8 cellular contexts compared by ENCODE assay signal in genomic region chr15:84600687-84601554, GRCh38. TPM values are rescaled to one million over a fixed set of nuclear protein-coding genes. Genes with fewer than 3 reads are reported as not detected.
A peak's percentile ranks its signal among the peaks of the same experiment; 100 is the strongest.
DNase-seq lines count a peak whose midpoint lies in the region; ATAC-seq and TF ChIP-seq lines count a peak whose summit lies in the region.

ZSCAN2 (plus strand) TSS chr15:84601009; CDS start chr15:84603928, 2,919 bp downstream.

- peaks cover 71% of the 10 kb centered on the region for H3K4me1 Mint-ChIP-seq in activated B cell treated with CpG ODN at 0.5 μM for 24 hours
- H3K4me1 Mint-ChIP-seq in immature natural killer cell = peaks cover 48 to 52% of the 10 kb centered on the region in 2 donors

- H3K36me3 Mint-ChIP-seq in activated B cell treated with CpG ODN at 0.5 μM for 24 hours (ENCODE audit: low read depth) (peaks cover 24% of the 10 kb centered on the region), immature natural killer cell (peaks cover 3 to 17% (median 4%) of the 10 kb centered on the region in 3 donors)

- H3K4me3 Mint-ChIP-seq in activated B cell treated with CpG ODN at 0.5 μM for 24 hours = peak within 1 kb of the TSS; percentile 97
- peak within 1 kb of the TSS; percentile 93 to 99 (median 95) for H3K4me3 Mint-ChIP-seq in immature natural killer cell

- ATAC-seq in HG03175 (IDR thresholded peaks at IDR 0.05; ENCODE audit: unreplicated experiment) (peak; percentile 97), activated B cell treated with CpG ODN at 0.5 μM for 24 hours (ENCODE audit: low read depth) (peak; percentile 94)

- H3K27ac ChIP-seq in caudate nucleus (ENCODE audit: low read depth, low read length) = no peak within 1 kb of the TSS

- TF ChIP-seq POLR2A in GM18951 (IDR thresholded peaks at IDR 0.05; ENCODE audit: extremely low read depth, insufficient read depth, insufficient read length) = peak; percentile 55

- H3K9me3 Mint-ChIP-seq in activated B cell treated with CpG ODN at 0.5 μM for 24 hours (no peaks in the 10 kb centered on the region), immature natural killer cell (no peaks in the 10 kb centered on the region)

- in situ Hi-C loops in GM18951 (cut with MboI; ENCODE audit: low sequenced_read_pairs, unreplicated experiment) = no loop called here

- CTCF ChIA-PET in activated B cell treated with CpG ODN at 0.5 μM for 24 hours (lab: Charles Lee) = no interaction called here

- DNase-seq in AG08395 (ENCODE audit: low spot score) (peak; percentile 97), NCI-H2227 treated with DMSO at 0.1 percent for 48 hours (lab: John Stamatoyannopoulos, UW) (peak; percentile 89), activated B cell treated with CpG ODN at 0.5 μM for 24 hours (peak; percentile 86), caudate nucleus (lab: John Stamatoyannopoulos, UW) (peak; percentile 66 to 97 (median 93)), immature natural killer cell (peak; percentile 89 to 91 (median 90)), smooth muscle cell of the brain vasculature (ENCODE audit: low read depth, low spot score) (peak; percentile 85)

- intact Hi-C loops in activated B cell treated with CpG ODN at 0.5 μM for 24 hours (cut with micrococcal nuclease) = loop anchor here (1.0 kb wide), 2 partner anchors 53 to 57 kb away; partner anchors contain the start of genes NMB and WDR73

- no peak for TF ChIP-seq CTCF in activated B cell treated with CpG ODN at 0.5 μM for 24 hours (IDR thresholded peaks at IDR 0.05)

- H3K27ac Mint-ChIP-seq in activated B cell treated with CpG ODN at 0.5 μM for 24 hours = peak within 1 kb of the TSS; percentile 88
- peak within 1 kb of the TSS; percentile 68 to 89 (median 80) for H3K27ac Mint-ChIP-seq in immature natural killer cell

- POLR2A ChIA-PET in activated B cell treated with CpG ODN at 0.5 μM for 24 hours (lab: Charles Lee) = interaction anchor here (0.6 to 3.0 kb wide), 8 partner anchors 13 to 408 kb away, joined by 3 to 22 read pairs (median 5); partner anchors contain the start of genes SEC11A and WDR73

- H3K27me3 Mint-ChIP-seq in activated B cell treated with CpG ODN at 0.5 μM for 24 hours (no peaks in the 10 kb centered on the region), immature natural killer cell (ENCODE audit: low read depth in 3 of 3) (peaks cover 0 to 10% (median 8%) of the 10 kb centered on the region in 3 donors)

RNA-seq across cellular contexts. Expression of gene ZSCAN2, which starts in this region (rescaled TPM):
- total RNA-seq in activated B cell treated with CpG ODN at 0.5 μM for 24 hours = 16.0 and 18.7 TPM in 2 replicates
- polyA plus RNA-seq in immature natural killer cell = 10 to 100 TPM in 1 of 3 donors, 1 to 10 TPM in 2; 5.8 to 14.7 (median 6.8) TPM
